ENCODE assay signal across 8 cellular contexts in genomic region chr4:158996669-158997074, GRCh38.
DNase-seq lines count a peak whose midpoint lies in the region; ATAC-seq and TF ChIP-seq lines count a peak whose summit lies in the region.

No MANE protein-coding gene starts in this region.

- peak overlapping the region in 1 of 2 experiments; percentile 31; a peak in 1 of 4 replicates for H4K8ac ChIP-seq in IMR-90 (ENCODE audit: low read depth in 2 of 2, low read length in 2 of 2)

- H4K91ac ChIP-seq in IMR-90 (ENCODE audit: insufficient read depth, low read depth, low read length), result no peak overlapping the region

- 0 out of 2 replicates have a peak overlapping the region, but pooled peaks have one; percentile 2 for H3K18ac ChIP-seq in IMR-90 (ENCODE audit: low read depth, low read length)

- no peak overlapping the region for H3K9ac ChIP-seq in IMR-90 (ENCODE audit: low read depth, low read length)

- dilution Hi-C loops in IMR-90 (cut with HindIII; ENCODE audit: low sequenced_read_pairs, unreplicated experiment), result no loop called here

- no peak overlapping the region for H4K5ac ChIP-seq in IMR-90 (ENCODE audit: low read depth, low read length)

- no peak overlapping the region for H3K4me3 Mint-ChIP-seq in endothelial cell (ENCODE audit: unreplicated experiment)
- H3K4me3 Mint-ChIP-seq in activated T-helper 2 cell treated with anti-CD3 and anti-CD28 coated beads, Interferon-gamma antibody, Interleukin-2, Interleukin-4, amounts not matched to agents 10 μg/mL and 5 μg/mL and 100 μg/mL, durations not matched to agents 14 hours and 24 hours and 36 hours (ENCODE audit: low read depth), result no peak overlapping the region

- H2AFZ ChIP-seq in IMR-90 (replicated peaks; ENCODE audit: low read length, poor library complexity), result no peak overlapping the region

- BruUV-seq in A673 (replicated peaks; lab: Mats Ljungman, UMichigan) (no TSS peak), IMR-90 (replicated peaks; lab: Mats Ljungman, UMichigan) (no TSS peak)

- H3K4me1 Mint-ChIP-seq in endothelial cell (ENCODE audit: unreplicated experiment), result no peaks in the 10 kb centered on the region
- H3K4me1 Mint-ChIP-seq in activated T-helper 2 cell treated with anti-CD3 and anti-CD28 coated beads, Interferon-gamma antibody, Interleukin-2, Interleukin-4, amounts not matched to agents 10 μg/mL and 5 μg/mL and 100 μg/mL, durations not matched to agents 14 hours and 24 hours and 36 hours (ENCODE audit: low read depth), result no peaks in the 10 kb centered on the region

- WGBS in IMR-90 (ENCODE audit: extremely low coverage in 2 of 2, insufficient read length in 1 of 2), 2 experiments, result no CpG with 5 or more reads among the region's 3 CpGs

- CTCF ChIA-PET in A673 (lab: Charles Lee), result no interaction called here
- CTCF ChIA-PET in IMR-90 (lab: Yijun Ruan, JAX), result interaction anchor here (0.6 to 0.8 kb wide), 2 partner anchors 136 to 183 kb away, joined by 5 to 6 read pairs; no protein-coding TSS in a partner anchor

- H3K36me3 ChIP-seq in A673 (ENCODE audit: insufficient read depth, low read length, poor library complexity, severe bottlenecking) (no peaks in the 10 kb centered on the region), IMR-90 (ENCODE audit: control insufficient read depth, insufficient read depth, low read length) (no peaks in the 10 kb centered on the region)

- H3K4me1 ChIP-seq in A673 (ENCODE audit: insufficient read depth, low read length, poor library complexity, severe bottlenecking) (peaks cover 10% of the 10 kb centered on the region), IMR-90 (ENCODE audit: control insufficient read depth, insufficient read depth, low read length) (peaks cover 2% of the 10 kb centered on the region)

- no peaks in the 10 kb centered on the region for H3K27me3 ChIP-seq in A673 (replicated peaks; ENCODE audit: insufficient read depth, low read depth, low read length, poor library complexity)
- no peaks in the 10 kb centered on the region for H3K27me3 ChIP-seq in IMR-90 (ENCODE audit: control insufficient read depth, insufficient read depth, low read length)

- intact Hi-C loops in A673 (cut with micrococcal nuclease; ENCODE audit: unreplicated experiment) (loop anchor here (5.0 kb wide), 1 partner anchor 181 kb away; no protein-coding TSS in a partner anchor), IMR-90 (cut with micrococcal nuclease) (loop anchor here (2.0 to 5.0 kb wide), 3 partner anchors 64 to 178 kb away; no protein-coding TSS in a partner anchor)
- intact Hi-C loops in activated T-helper 2 cell treated with anti-CD3 and anti-CD28 coated beads, Interferon-gamma antibody, Interleukin-2, Interleukin-4, amounts not matched to agents 10 μg/mL and 5 μg/mL and 100 μg/mL, durations not matched to agents 14 hours and 24 hours and 36 hours (cut with micrococcal nuclease), result no loop called here

- H3K79me1 ChIP-seq in IMR-90 (ENCODE audit: low read depth in 1 of 2, low read length in 2 of 2), result no peaks in the 10 kb centered on the region

- H4K20me1 ChIP-seq in IMR-90 (ENCODE audit: insufficient read depth, low read length), result 0 out of 2 replicates have a peak, but pooled peaks cover 2% of the 10 kb centered on the region

- H3K27ac ChIP-seq in A673 (ENCODE audit: low read depth, low read length, poor library complexity, severe bottlenecking) (no peak overlapping the region), IMR-90 (ENCODE audit: insufficient read depth, low read length) (no peak overlapping the region)

- POLR2A ChIA-PET in A673 (lab: Charles Lee; ENCODE audit: low non-redundant PET) (no interaction called here), IMR-90 (lab: Charles Lee; ENCODE audit: unreplicated experiment) (no interaction called here)

- no peaks in the 10 kb centered on the region for H3K9me1 ChIP-seq in IMR-90 (ENCODE audit: insufficient read depth, low read length)

- DNase-seq in A673 (ENCODE audit: low spot score) (peak; percentile 91), IMR-90 (peak; percentile 97), amniotic epithelial cell (ENCODE audit: low read depth) (peak; percentile 96), kidney glomerular epithelial cell (lab: John Stamatoyannopoulos, UW) (peak; percentile 90), endothelial cell (ENCODE audit: low spot score) (no peak)
- no peak for DNase-seq in activated T-helper 2 cell treated with anti-CD3 and anti-CD28 coated beads, Interferon-gamma antibody, Interleukin-2, Interleukin-4, amounts not matched to agents 10 μg/mL and 5 μg/mL and 100 μg/mL, durations not matched to agents 14 hours and 24 hours and 36 hours (ENCODE audit: low spot score)

- no peak overlapping the region for H2BK15ac ChIP-seq in IMR-90 (ENCODE audit: low read depth, low read length)

- H3K14ac ChIP-seq in IMR-90 (replicated peaks; ENCODE audit: low read depth, low read length), result no peak overlapping the region

- ATAC-seq in IMR-90 (ENCODE audit: low read depth) (peak; percentile 99), HG03520 (IDR thresholded peaks at IDR 0.05; ENCODE audit: unreplicated experiment) (no peak), GM21447 (IDR thresholded peaks at IDR 0.05; ENCODE audit: unreplicated experiment) (no peak)

- H2BK20ac ChIP-seq in IMR-90 (ENCODE audit: low read depth, low read length), result peak overlapping the region; percentile 22; the same call in 1 of the 2 replicates

- no peaks in the 10 kb centered on the region for H3K36me3 Mint-ChIP-seq in endothelial cell (ENCODE audit: low read depth, unreplicated experiment)
- H3K36me3 Mint-ChIP-seq in activated T-helper 2 cell treated with anti-CD3 and anti-CD28 coated beads, Interferon-gamma antibody, Interleukin-2, Interleukin-4, amounts not matched to agents 10 μg/mL and 5 μg/mL and 100 μg/mL, durations not matched to agents 14 hours and 24 hours and 36 hours (ENCODE audit: low read depth), result no peaks in the 10 kb centered on the region

- H2BK5ac ChIP-seq in IMR-90 (ENCODE audit: low read depth, low read length, poor library complexity, severe bottlenecking), result peak overlapping the region; percentile 57

- no peak overlapping the region for H2AK9ac ChIP-seq in IMR-90 (replicated peaks; ENCODE audit: low read depth, low read length, poor library complexity)

- in situ Hi-C loops in IMR-90 (cut with MboI; ENCODE audit: low sequenced_read_pairs), result no loop called here

- H2AK5ac ChIP-seq in IMR-90 (ENCODE audit: low read depth, low read length), result no peak overlapping the region

- no peaks in the 10 kb centered on the region for H3K9me3 ChIP-seq in A673 (ENCODE audit: low read depth, low read length, poor library complexity, severe bottlenecking)
- no peaks in the 10 kb centered on the region for H3K9me3 ChIP-seq in IMR-90 (ENCODE audit: control insufficient read depth, insufficient read depth, low read length)

- no peak overlapping the region for H3K56ac ChIP-seq in IMR-90 (ENCODE audit: extremely low read depth, insufficient read depth, low read length)

- TF ChIP-seq POLR2A in IMR-90 (IDR thresholded peaks at IDR 0.05; ENCODE audit: low read depth, low read length), result no peak

- H3K27ac Mint-ChIP-seq in endothelial cell (ENCODE audit: unreplicated experiment), result no peak overlapping the region
- no peak overlapping the region for H3K27ac Mint-ChIP-seq in activated T-helper 2 cell treated with anti-CD3 and anti-CD28 coated beads, Interferon-gamma antibody, Interleukin-2, Interleukin-4, amounts not matched to agents 10 μg/mL and 5 μg/mL and 100 μg/mL, durations not matched to agents 14 hours and 24 hours and 36 hours

- no peaks in the 10 kb centered on the region for H3K27me3 Mint-ChIP-seq in endothelial cell (ENCODE audit: unreplicated experiment)
- peaks cover 17% of the 10 kb centered on the region for H3K27me3 Mint-ChIP-seq in activated T-helper 2 cell treated with anti-CD3 and anti-CD28 coated beads, Interferon-gamma antibody, Interleukin-2, Interleukin-4, amounts not matched to agents 10 μg/mL and 5 μg/mL and 100 μg/mL, durations not matched to agents 14 hours and 24 hours and 36 hours (ENCODE audit: low read depth)

- no peaks in the 10 kb centered on the region for H3K9me3 Mint-ChIP-seq in endothelial cell (ENCODE audit: unreplicated experiment)
- H3K9me3 Mint-ChIP-seq in activated T-helper 2 cell treated with anti-CD3 and anti-CD28 coated beads, Interferon-gamma antibody, Interleukin-2, Interleukin-4, amounts not matched to agents 10 μg/mL and 5 μg/mL and 100 μg/mL, durations not matched to agents 14 hours and 24 hours and 36 hours, result no peaks in the 10 kb centered on the region

- H3K4me2 ChIP-seq in IMR-90 (ENCODE audit: low read depth, low read length), result peak overlapping the region; percentile 90

- peak; percentile 29; the same call in 1 of the 2 replicates for TF ChIP-seq RAD21 in IMR-90 (IDR thresholded peaks at IDR 0.05; ENCODE audit: low read length)

- TF ChIP-seq CTCF in A673 (conservative IDR thresholded peaks at IDR 0.05; ENCODE audit: low read depth, low read length), result no peak
- no peak for TF ChIP-seq CTCF in IMR-90 (conservative IDR thresholded peaks at IDR 0.05; ENCODE audit: low read depth, low read length)
- no peak for TF ChIP-seq CTCF in endothelial cell (IDR thresholded peaks at IDR 0.05; ENCODE audit: unreplicated experiment)

- H2BK120ac ChIP-seq in IMR-90 (ENCODE audit: low read depth, low read length), result no peak overlapping the region

- H3K23ac ChIP-seq in IMR-90 (ENCODE audit: low read depth, low read length), result no peak overlapping the region

- no peak overlapping the region; the same call in 1 of the 2 replicates for H3K4ac ChIP-seq in IMR-90 (ENCODE audit: low read depth, low read length)

- H3K4me3 ChIP-seq in A673 (ENCODE audit: low read depth, low read length, poor library complexity, severe bottlenecking) (no peak overlapping the region), IMR-90 (ENCODE audit: insufficient read depth, low read depth, low read length) (no peak overlapping the region)

TF ChIP-seq in IMR-90, 13 proteins besides CTCF, POLR2A, EP300 and RAD21 (continues in another document):
- peak; percentile 54; the same call in 1 of the 2 replicates for TF ChIP-seq MAFK (IDR thresholded peaks at IDR 0.05; ENCODE audit: low read depth, low read length)
- TF ChIP-seq CHD1 (IDR thresholded peaks at IDR 0.05; ENCODE audit: low read depth, low read length), result no peak
- no peak for TF ChIP-seq ELK1 (IDR thresholded peaks at IDR 0.05; ENCODE audit: borderline replicate concordance, low read depth, low read length)
- peak; percentile 99 for TF ChIP-seq FOS (IDR thresholded peaks at IDR 0.05; ENCODE audit: low read depth, low read length)
- TF ChIP-seq RCOR1 (IDR thresholded peaks at IDR 0.05; ENCODE audit: insufficient replicate concordance, low read length), result peak; percentile 45
- TF ChIP-seq CEBPB (IDR thresholded peaks at IDR 0.05; ENCODE audit: low read depth, low read length), result peak; percentile 51; the same call in 1 of the 2 replicates
- peak; percentile 96 for TF ChIP-seq BHLHE40 (IDR thresholded peaks at IDR 0.05; ENCODE audit: low read depth, low read length)

Comparison
In these comparisons a context has a peak if more than half of its experiments do, and no peak if none do; other contexts are left out.
1. DNase-seq: peak in A673 (single experiment), IMR-90 (single experiment), amniotic epithelial cell (single experiment) and kidney glomerular epithelial cell (single experiment); none in endothelial cell (single experiment) and activated T-helper 2 cell treated with anti-CD3 and anti-CD28 coated beads, Interferon-gamma antibody, Interleukin-2, Interleukin-4, amounts not matched to agents 10 μg/mL and 5 μg/mL and 100 μg/mL, durations not matched to agents 14 hours and 24 hours and 36 hours (single experiment).